18 cellular contexts compared by ENCODE assay signal in the genomic region with DNA sequence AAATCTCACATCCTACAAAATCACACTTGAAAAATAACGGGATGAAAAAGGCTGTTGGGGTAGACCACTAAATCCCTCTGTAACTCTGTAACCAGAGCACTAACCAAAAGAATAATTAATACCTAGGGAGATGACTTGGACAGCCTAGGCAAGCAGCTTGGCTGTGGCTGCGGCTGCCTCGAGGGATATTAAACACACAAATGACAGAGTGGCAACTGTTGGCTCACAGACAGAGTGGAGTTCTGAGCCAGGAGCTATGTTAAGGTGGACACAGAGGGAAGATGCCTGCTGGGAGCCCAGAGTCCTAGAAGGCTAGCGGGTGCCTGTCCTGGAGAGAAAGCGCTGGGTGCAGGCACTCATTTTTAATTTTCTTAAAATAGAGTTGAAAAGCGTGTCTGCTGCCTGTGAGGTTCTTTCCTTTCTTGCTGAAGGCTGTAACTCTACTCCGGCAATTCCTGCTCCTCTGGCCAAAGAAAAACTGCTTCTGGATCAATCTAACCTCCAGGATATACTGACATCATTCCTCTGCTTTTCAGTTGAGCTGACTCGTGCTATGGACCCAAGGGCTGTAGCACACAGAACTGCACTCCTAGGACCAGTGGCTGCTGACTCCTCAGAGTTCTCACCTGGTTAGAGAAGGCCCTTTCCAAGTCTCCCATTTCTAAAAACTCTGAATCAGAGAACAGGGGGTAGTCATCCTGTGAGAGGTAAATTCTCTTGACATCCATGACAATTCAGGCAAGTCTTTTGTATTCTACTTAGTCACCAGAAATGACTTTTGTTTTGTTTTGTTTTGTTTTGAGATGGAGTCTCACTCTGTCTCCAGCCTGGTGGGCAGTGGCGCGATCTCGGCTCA.
DNase-seq lines count a peak whose midpoint lies in the region; ATAC-seq, FAIRE-seq and TF ChIP-seq lines count a peak whose summit lies in the region.
"Had no signal": no experiment of that assay in that cellular context is flagged by ENCODE, and none has a peak within 500 bp of the region (broad histone marks: within the 10 kb centered on the region; RNA-seq: fewer than 3 reads in every experiment).

No MANE protein-coding gene starts in this region.

- FAIRE-seq in RCC 7860 (lab: Jason Lieb, UNC), result peak; percentile 77
- FAIRE-seq: astrocyte, K562 had no signal

- TF ChIP-seq CTCF in neural progenitor cell (IDR thresholded peaks at IDR 0.05), result no peak

- H3K79me2 ChIP-seq in neural progenitor cell (ENCODE audit: low read depth), result no peaks in the 10 kb centered on the region

- H3K9me3 Mint-ChIP-seq in neural progenitor cell, result no peaks in the 10 kb centered on the region
- H3K9me3 Mint-ChIP-seq: dendritic cell treated with granulocyte-macrophage colony-stimulating factor and Interleukin-4, amounts not matched to agents 40 ng/mL and 50 ng/mL, for 4 days had no signal

- no peaks in the 10 kb centered on the region for H3K9me3 ChIP-seq in neural progenitor cell (ENCODE audit: low read depth)
- H3K9me3 ChIP-seq: left lung, SJSA1, vagina had no signal

- H3K27me3 Mint-ChIP-seq in neural progenitor cell (ENCODE audit: insufficient read depth, low read depth), result no peaks in the 10 kb centered on the region
- H3K27me3 Mint-ChIP-seq: dendritic cell treated with granulocyte-macrophage colony-stimulating factor and Interleukin-4, amounts not matched to agents 40 ng/mL and 50 ng/mL, for 4 days had no signal

- DNase-seq in DMS 273 treated with DMSO at 0.1 percent for 48 hours (lab: John Stamatoyannopoulos, UW) (peak; percentile 4), RCC 7860 (ENCODE audit: low spot score) (peak; percentile 42), fibroblast of peridontal ligament (ENCODE audit: extremely low read depth) (peak; percentile 51), neural progenitor cell (ENCODE audit: low spot score) (no peak), Kasumi-1 (lab: John Stamatoyannopoulos, UW) (no peak), hippocampal formation (lab: John Stamatoyannopoulos, UW) (no peak), NCI-H526 treated with DMSO at 0.1 percent for 48 hours (lab: John Stamatoyannopoulos, UW) (no peak)
- DNase-seq: activated CD4-positive, alpha-beta T cell treated with anti-CD3 and anti-CD28 coated beads for 1 hour; activated effector memory CD4-positive, alpha-beta T cell treated with anti-CD3 and anti-CD28 coated beads, Interleukin-2, amount 50 U/mL, for 16 hours; left lung; NCI-H446 had no signal

- no peak overlapping the region for H3K27ac ChIP-seq in neural progenitor cell
- H3K27ac ChIP-seq: HL-60, left lung, SJSA1, vagina had no signal

- H3K4me2 ChIP-seq in neural progenitor cell, result no peak overlapping the region

- H3K36me3 ChIP-seq in neural progenitor cell, result no peaks in the 10 kb centered on the region
- H3K36me3 ChIP-seq: left lung, SJSA1, vagina had no signal

- ATAC-seq in HG02759 (IDR thresholded peaks at IDR 0.05; ENCODE audit: unreplicated experiment), result no peak
- ATAC-seq: K562, left lung had no signal

- H3K27ac Mint-ChIP-seq in neural progenitor cell, result peak overlapping the region; percentile 78
- H3K27ac Mint-ChIP-seq: dendritic cell treated with granulocyte-macrophage colony-stimulating factor and Interleukin-4, amounts not matched to agents 40 ng/mL and 50 ng/mL, for 4 days had no signal

- H3K4me3 Mint-ChIP-seq in neural progenitor cell, result no peak overlapping the region
- H3K4me3 Mint-ChIP-seq: dendritic cell treated with granulocyte-macrophage colony-stimulating factor and Interleukin-4, amounts not matched to agents 40 ng/mL and 50 ng/mL, for 4 days had no signal

- no peaks in the 10 kb centered on the region for H3K27me3 ChIP-seq in neural progenitor cell
- H3K27me3 ChIP-seq: left lung, SJSA1, vagina had no signal

- no peaks in the 10 kb centered on the region for H3K36me3 Mint-ChIP-seq in neural progenitor cell

- no peak overlapping the region for H3K9ac ChIP-seq in neural progenitor cell

- no peak overlapping the region for H3K4me3 ChIP-seq in neural progenitor cell
- H3K4me3 ChIP-seq: K562, left lung, SJSA1, vagina had no signal

- H3F3A ChIP-seq in neural progenitor cell (ENCODE audit: low read depth), result peaks cover 7% of the 10 kb centered on the region

- H2AFZ ChIP-seq in neural progenitor cell (replicated peaks), result no peak overlapping the region

- peaks cover 8% of the 10 kb centered on the region for H3K4me1 ChIP-seq in neural progenitor cell
- H3K4me1 ChIP-seq: left lung had no signal

- H4K20me1 ChIP-seq in neural progenitor cell (ENCODE audit: low read depth), result no peaks in the 10 kb centered on the region

- peaks cover 2% of the 10 kb centered on the region for H3K4me1 Mint-ChIP-seq in neural progenitor cell

Comparison
In these comparisons a context has a peak if more than half of its experiments do, and no peak if none do; other contexts are left out.
1. DNase-seq: peak in DMS 273 treated with DMSO at 0.1 percent for 48 hours (single experiment), RCC 7860 (single experiment) and fibroblast of peridontal ligament (single experiment); none in neural progenitor cell (single experiment), Kasumi-1 (0 of 2), hippocampal formation (0 of 2) and NCI-H526 treated with DMSO at 0.1 percent for 48 hours (single experiment).